ENCODE assay signal across 24 cellular contexts in genomic region chr16:88825146-88825545, GRCh38.
"Had no signal": no experiment of that assay in that cellular context is flagged by ENCODE, and none has a peak within 500 bp of the region (broad histone marks: within the 10 kb centered on the region; RNA-seq: fewer than 3 reads in every experiment).

No MANE protein-coding gene starts in this region.

- FAIRE-seq: endometrium, islet of Langerhans, keratinocyte had no signal

- ATAC-seq: gastrocnemius medialis, heart right ventricle, left cardiac atrium, left lung, left ventricle myocardium superior, lower lobe of right lung had no signal

- H3K4me3 Mint-ChIP-seq: dendritic cell treated with granulocyte-macrophage colony-stimulating factor and Interleukin-4, amounts not matched to agents 40 ng/mL and 50 ng/mL, for 4 days; mesothelial cell of epicardium had no signal

- H3K4me1 ChIP-seq: colonic mucosa, gastrocnemius medialis, heart right ventricle, left lung, lower lobe of right lung had no signal

- H3K36me3 ChIP-seq: colonic mucosa had no signal

- H3K9me3 Mint-ChIP-seq: dendritic cell treated with granulocyte-macrophage colony-stimulating factor and Interleukin-4, amounts not matched to agents 40 ng/mL and 50 ng/mL, for 4 days; mesothelial cell of epicardium had no signal

- H3K9me3 ChIP-seq: colonic mucosa, esophagus squamous epithelium, gastrocnemius medialis, heart right ventricle, left lung, lower lobe of right lung, mucosa of descending colon had no signal

- H3K27ac ChIP-seq: colonic mucosa, epithelial cell of prostate, gastrocnemius medialis, heart right ventricle, left lung, lower lobe of right lung had no signal

- DNase-seq: colonic mucosa; cortex of kidney; effector memory CD4-positive, alpha-beta T cell; erythroblast; esophagus squamous epithelium; foreskin fibroblast; foreskin melanocyte; gastrocnemius medialis; glutamatergic neuron; head of caudate nucleus; heart right ventricle; hippocampal formation; left cardiac atrium; left lung; left ventricle myocardium superior; lower lobe of right lung; mesenchymal stem cell; mucosa of descending colon had no signal

- H3K27me3 ChIP-seq: colonic mucosa, esophagus squamous epithelium, gastrocnemius medialis, heart right ventricle, left lung had no signal

- H3K27ac Mint-ChIP-seq: dendritic cell treated with granulocyte-macrophage colony-stimulating factor and Interleukin-4, amounts not matched to agents 40 ng/mL and 50 ng/mL, for 4 days; mesothelial cell of epicardium had no signal

- H3K4me3 ChIP-seq: colonic mucosa, esophagus squamous epithelium, gastrocnemius medialis, heart right ventricle, left lung, lower lobe of right lung, mucosa of descending colon had no signal

- H3K27me3 Mint-ChIP-seq: dendritic cell treated with granulocyte-macrophage colony-stimulating factor and Interleukin-4, amounts not matched to agents 40 ng/mL and 50 ng/mL, for 4 days had no signal
